In genomic region chr2:29114841-29115609, GRCh38 we compare ENCODE assay signal across 8 cellular contexts. TPM values are rescaled to one million over a fixed set of nuclear protein-coding genes. Genes with fewer than 3 reads are reported as not detected.
A peak's percentile ranks its signal among the peaks of the same experiment; 100 is the strongest.
DNase-seq lines count a peak whose midpoint lies in the region; ATAC-seq and TF ChIP-seq lines count a peak whose summit lies in the region.

A gene with protein sequence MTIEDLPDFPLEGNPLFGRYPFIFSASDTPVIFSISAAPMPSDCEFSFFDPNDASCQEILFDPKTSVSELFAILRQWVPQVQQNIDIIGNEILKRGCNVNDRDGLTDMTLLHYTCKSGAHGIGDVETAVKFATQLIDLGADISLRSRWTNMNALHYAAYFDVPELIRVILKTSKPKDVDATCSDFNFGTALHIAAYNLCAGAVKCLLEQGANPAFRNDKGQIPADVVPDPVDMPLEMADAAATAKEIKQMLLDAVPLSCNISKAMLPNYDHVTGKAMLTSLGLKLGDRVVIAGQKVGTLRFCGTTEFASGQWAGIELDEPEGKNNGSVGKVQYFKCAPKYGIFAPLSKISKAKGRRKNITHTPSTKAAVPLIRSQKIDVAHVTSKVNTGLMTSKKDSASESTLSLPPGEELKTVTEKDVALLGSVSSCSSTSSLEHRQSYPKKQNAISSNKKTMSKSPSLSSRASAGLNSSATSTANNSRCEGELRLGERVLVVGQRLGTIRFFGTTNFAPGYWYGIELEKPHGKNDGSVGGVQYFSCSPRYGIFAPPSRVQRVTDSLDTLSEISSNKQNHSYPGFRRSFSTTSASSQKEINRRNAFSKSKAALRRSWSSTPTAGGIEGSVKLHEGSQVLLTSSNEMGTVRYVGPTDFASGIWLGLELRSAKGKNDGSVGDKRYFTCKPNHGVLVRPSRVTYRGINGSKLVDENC (plus strand): TSS chr2:29115415. CDS start chr2:29121389, 5,974 bp downstream.

- peak; percentile 88 for DNase-seq in amniotic epithelial cell (ENCODE audit: low read depth)
- DNase-seq in left ventricle myocardium inferior = peak; percentile 64
- DNase-seq in psoas muscle = peak; percentile 78 to 83
- peak; percentile 57 for DNase-seq in ureter (ENCODE audit: low spot score)
- no peak for DNase-seq in NCI-H187 (lab: John Stamatoyannopoulos, UW)

- peak; percentile 35 for TF ChIP-seq POLR2A in GM18505 (IDR thresholded peaks at IDR 0.05; ENCODE audit: borderline replicate concordance, extremely low read depth, insufficient read depth, insufficient read length)

- intact Hi-C loops in left ventricle myocardium inferior (cut with micrococcal nuclease) (no loop called here), psoas muscle (cut with DNase I) (loop anchor here (5.0 kb wide), 2 partner anchors 48 to 103 kb away; no protein-coding TSS in a partner anchor)

- H3K4me2 ChIP-seq in SU-DHL-6 (ENCODE audit: low read depth, low read length, poor library complexity, severe bottlenecking) = peak within 1 kb of the TSS; percentile 59

- H4K20me1 ChIP-seq in SU-DHL-6 (ENCODE audit: low read depth, low read length) = no peaks in the 10 kb centered on the region

- no peaks in the 10 kb centered on the region for H3K79me2 ChIP-seq in SU-DHL-6 (ENCODE audit: insufficient read depth, low read length)

- 3 to 6% (median 4%) methylated on average over 41 to 78 of the region's 78 CpGs for WGBS in psoas muscle, 3 donors

- ATAC-seq in GM18505 (IDR thresholded peaks at IDR 0.05; ENCODE audit: unreplicated experiment) (peak; percentile 45), HG02885 (IDR thresholded peaks at IDR 0.05; ENCODE audit: poor library complexity, unreplicated experiment) (peak; percentile 59), psoas muscle (peak; percentile 72 to 79 (median 74))

- no peaks in the 10 kb centered on the region for H3K27me3 ChIP-seq in SU-DHL-6 (ENCODE audit: low read length)
- H3K27me3 ChIP-seq in left ventricle myocardium inferior (ENCODE audit: low read depth) = no peaks in the 10 kb centered on the region
- H3K27me3 ChIP-seq in psoas muscle (ENCODE audit: insufficient read depth in 3 of 3, low read length in 2 of 3) = no peaks in the 10 kb centered on the region

- H3K4me1 ChIP-seq in left ventricle myocardium inferior = peaks cover 54% of the 10 kb centered on the region
- H3K4me1 ChIP-seq in psoas muscle = peaks cover 50% of the 10 kb centered on the region

- TF ChIP-seq CTCF in SU-DHL-6 (IDR thresholded peaks at IDR 0.05; ENCODE audit: insufficient read depth, low read length, poor library complexity, severe bottlenecking) = no peak
- TF ChIP-seq CTCF in left ventricle myocardium inferior (IDR thresholded peaks at IDR 0.05; ENCODE audit: borderline replicate concordance) = no peak
- TF ChIP-seq CTCF in psoas muscle (IDR thresholded peaks at IDR 0.05) = no peak

- H3K9me3 ChIP-seq in SU-DHL-6 (ENCODE audit: insufficient read depth, low read length) = no peaks in the 10 kb centered on the region
- H3K9me3 ChIP-seq in left ventricle myocardium inferior (replicated peaks) = no peaks in the 10 kb centered on the region
- no peaks in the 10 kb centered on the region for H3K9me3 ChIP-seq in psoas muscle

- no peaks in the 10 kb centered on the region for H3F3A ChIP-seq in SU-DHL-6 (ENCODE audit: insufficient read depth)

- no peaks in the 10 kb centered on the region for H3K9me2 ChIP-seq in SU-DHL-6 (replicated peaks; ENCODE audit: insufficient read depth, low read length)

- H2AFZ ChIP-seq in SU-DHL-6 (ENCODE audit: low read depth, low read length, severe bottlenecking) = peak within 1 kb of the TSS; percentile 41

- H3K36me3 ChIP-seq in SU-DHL-6 (ENCODE audit: low read length) = no peaks in the 10 kb centered on the region
- H3K36me3 ChIP-seq in left ventricle myocardium inferior = no peaks in the 10 kb centered on the region
- no peaks in the 10 kb centered on the region for H3K36me3 ChIP-seq in psoas muscle (ENCODE audit: insufficient read depth in 1 of 2, low read depth in 1 of 2)

- H3K27ac ChIP-seq in SU-DHL-6 (ENCODE audit: low read depth, low read length) (no peak within 1 kb of the TSS), left ventricle myocardium inferior (replicated peaks) (peak within 1 kb of the TSS; percentile 88), psoas muscle (peak within 1 kb of the TSS; percentile 92)

- H3K4me3 ChIP-seq in SU-DHL-6 (ENCODE audit: insufficient read depth, low read length, poor library complexity, severe bottlenecking) (peak within 1 kb of the TSS; percentile 20), left ventricle myocardium inferior (peak within 1 kb of the TSS; percentile 82), psoas muscle (peak within 1 kb of the TSS; percentile 89)

- no peak within 1 kb of the TSS; the same call in 1 of the 2 replicates for H3K9ac ChIP-seq in SU-DHL-6 (ENCODE audit: low read length)

RNA-seq across cellular contexts. Expression of the gene that starts here (rescaled TPM):
- total RNA-seq in left ventricle myocardium inferior (33.6 TPM), psoas muscle (100 to 1,000 TPM in 1 of 4 donors, 10 to 100 TPM in 3; 56.9 to 111 (median 78.1) TPM), ureter (32.8 TPM)
- 10 to 100 TPM; 26.7 to 89.2 (median 46.6) TPM for polyA plus RNA-seq in psoas muscle

Comparison
In these comparisons a context has a peak if more than half of its experiments do, and no peak if none do; other contexts are left out.
1. H3K4me3 ChIP-seq: peak in every context shown above with its lines; median percentile 89 in psoas muscle; 82 in left ventricle myocardium inferior; 20 in SU-DHL-6.
2. DNase-seq: peak in amniotic epithelial cell (single experiment), left ventricle myocardium inferior (single experiment), psoas muscle (2 of 2) and ureter (single experiment); none in NCI-H187 (0 of 2).
3. Peak in every context shown above with its lines, with median percentiles within 50 percentile points of each other: ATAC-seq.